In the genomic region with DNA sequence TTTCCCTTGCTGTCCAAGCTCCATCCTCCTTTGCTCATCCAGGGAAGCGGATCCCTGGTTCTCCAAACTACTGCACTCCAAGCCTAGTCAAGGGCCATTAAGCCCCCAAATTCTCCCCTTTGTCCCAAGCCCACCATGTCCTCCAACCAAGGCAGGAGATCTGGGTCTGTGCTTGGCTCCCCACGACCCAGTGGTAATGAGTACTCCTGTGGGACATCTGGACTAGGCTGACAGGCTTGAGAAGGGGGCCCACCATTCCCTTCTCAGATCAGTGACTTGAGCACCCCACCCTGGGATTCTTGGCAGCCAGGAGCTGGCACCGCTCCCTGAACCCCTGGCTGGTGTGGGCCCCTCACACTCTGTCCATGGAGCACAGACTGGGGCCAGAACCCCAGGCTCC, we compare ENCODE assay signal across 2 cellular contexts.
TF ChIP-seq lines count a peak whose summit lies in the region.

No MANE protein-coding gene starts in this region.

TF ChIP-seq in SK-N-SH, 30 proteins besides CTCF, POLR2A, EP300 and RAD21:
- TF ChIP-seq SMC3 (IDR thresholded peaks at IDR 0.05; ENCODE audit: low read depth, low read length) (no peak), FOXJ3 (CRISPR knock-in tag; IDR thresholded peaks at IDR 0.05) (no peak), MEF2A (IDR thresholded peaks at IDR 0.05; ENCODE audit: borderline replicate concordance, low read depth) (no peak), MXI1 (IDR thresholded peaks at IDR 0.05; ENCODE audit: low read depth, low read length) (no peak)

TF ChIP-seq in SK-N-SH treated with all-trans-retinoic acid at 6 μM for 48 hours, 23 proteins besides CTCF, POLR2A, EP300 and RAD21:
- TF ChIP-seq, protein P1, sequence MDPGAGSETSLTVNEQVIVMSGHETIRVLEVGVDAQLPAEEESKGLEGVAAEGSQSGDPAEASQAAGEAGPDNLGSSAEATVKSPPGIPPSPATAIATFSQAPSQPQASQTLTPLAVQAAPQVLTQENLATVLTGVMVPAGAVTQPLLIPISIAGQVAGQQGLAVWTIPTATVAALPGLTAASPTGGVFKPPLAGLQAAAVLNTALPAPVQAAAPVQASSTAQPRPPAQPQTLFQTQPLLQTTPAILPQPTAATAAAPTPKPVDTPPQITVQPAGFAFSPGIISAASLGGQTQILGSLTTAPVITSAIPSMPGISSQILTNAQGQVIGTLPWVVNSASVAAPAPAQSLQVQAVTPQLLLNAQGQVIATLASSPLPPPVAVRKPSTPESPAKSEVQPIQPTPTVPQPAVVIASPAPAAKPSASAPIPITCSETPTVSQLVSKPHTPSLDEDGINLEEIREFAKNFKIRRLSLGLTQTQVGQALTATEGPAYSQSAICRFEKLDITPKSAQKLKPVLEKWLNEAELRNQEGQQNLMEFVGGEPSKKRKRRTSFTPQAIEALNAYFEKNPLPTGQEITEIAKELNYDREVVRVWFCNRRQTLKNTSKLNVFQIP (CRISPR knock-in tag; IDR thresholded peaks at IDR 0.05; ENCODE audit: borderline replicate concordance, low read depth), result no peak
- no peak for TF ChIP-seq ARNTL (CRISPR knock-in tag; IDR thresholded peaks at IDR 0.05; ENCODE audit: borderline replicate concordance, low read depth)
- no peak for TF ChIP-seq ZNF70 (CRISPR knock-in tag; IDR thresholded peaks at IDR 0.05)
- TF ChIP-seq PPARA (CRISPR knock-in tag; IDR thresholded peaks at IDR 0.05; ENCODE audit: borderline replicate concordance), result no peak
- no peak for TF ChIP-seq ZC3H10 (CRISPR knock-in tag; IDR thresholded peaks at IDR 0.05)
- TF ChIP-seq, protein P2, sequence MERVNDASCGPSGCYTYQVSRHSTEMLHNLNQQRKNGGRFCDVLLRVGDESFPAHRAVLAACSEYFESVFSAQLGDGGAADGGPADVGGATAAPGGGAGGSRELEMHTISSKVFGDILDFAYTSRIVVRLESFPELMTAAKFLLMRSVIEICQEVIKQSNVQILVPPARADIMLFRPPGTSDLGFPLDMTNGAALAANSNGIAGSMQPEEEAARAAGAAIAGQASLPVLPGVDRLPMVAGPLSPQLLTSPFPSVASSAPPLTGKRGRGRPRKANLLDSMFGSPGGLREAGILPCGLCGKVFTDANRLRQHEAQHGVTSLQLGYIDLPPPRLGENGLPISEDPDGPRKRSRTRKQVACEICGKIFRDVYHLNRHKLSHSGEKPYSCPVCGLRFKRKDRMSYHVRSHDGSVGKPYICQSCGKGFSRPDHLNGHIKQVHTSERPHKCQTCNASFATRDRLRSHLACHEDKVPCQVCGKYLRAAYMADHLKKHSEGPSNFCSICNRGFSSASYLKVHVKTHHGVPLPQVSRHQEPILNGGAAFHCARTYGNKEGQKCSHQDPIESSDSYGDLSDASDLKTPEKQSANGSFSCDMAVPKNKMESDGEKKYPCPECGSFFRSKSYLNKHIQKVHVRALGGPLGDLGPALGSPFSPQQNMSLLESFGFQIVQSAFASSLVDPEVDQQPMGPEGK (CRISPR knock-in tag; IDR thresholded peaks at IDR 0.05; ENCODE audit: borderline replicate concordance), result no peak
- TF ChIP-seq CSDC2 (CRISPR knock-in tag; IDR thresholded peaks at IDR 0.05), result no peak
- TF ChIP-seq ZNF565 (CRISPR knock-in tag; conservative IDR thresholded peaks at IDR 0.05; ENCODE audit: low read depth), result no peak
- TF ChIP-seq TOX (CRISPR knock-in tag; IDR thresholded peaks at IDR 0.05; ENCODE audit: borderline replicate concordance), result no peak
- TF ChIP-seq, protein P3, sequence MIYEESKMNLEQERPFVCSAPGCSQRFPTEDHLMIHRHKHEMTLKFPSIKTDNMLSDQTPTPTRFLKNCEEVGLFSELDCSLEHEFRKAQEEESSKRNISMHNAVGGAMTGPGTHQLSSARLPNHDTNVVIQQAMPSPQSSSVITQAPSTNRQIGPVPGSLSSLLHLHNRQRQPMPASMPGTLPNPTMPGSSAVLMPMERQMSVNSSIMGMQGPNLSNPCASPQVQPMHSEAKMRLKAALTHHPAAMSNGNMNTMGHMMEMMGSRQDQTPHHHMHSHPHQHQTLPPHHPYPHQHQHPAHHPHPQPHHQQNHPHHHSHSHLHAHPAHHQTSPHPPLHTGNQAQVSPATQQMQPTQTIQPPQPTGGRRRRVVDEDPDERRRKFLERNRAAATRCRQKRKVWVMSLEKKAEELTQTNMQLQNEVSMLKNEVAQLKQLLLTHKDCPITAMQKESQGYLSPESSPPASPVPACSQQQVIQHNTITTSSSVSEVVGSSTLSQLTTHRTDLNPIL (CRISPR knock-in tag; IDR thresholded peaks at IDR 0.05; ENCODE audit: low read depth), result no peak
- TF ChIP-seq ESRRG (CRISPR knock-in tag; IDR thresholded peaks at IDR 0.05), result no peak
- TF ChIP-seq ZNF8 (CRISPR knock-in tag; IDR thresholded peaks at IDR 0.05), result no peak
- TF ChIP-seq, protein P4, sequence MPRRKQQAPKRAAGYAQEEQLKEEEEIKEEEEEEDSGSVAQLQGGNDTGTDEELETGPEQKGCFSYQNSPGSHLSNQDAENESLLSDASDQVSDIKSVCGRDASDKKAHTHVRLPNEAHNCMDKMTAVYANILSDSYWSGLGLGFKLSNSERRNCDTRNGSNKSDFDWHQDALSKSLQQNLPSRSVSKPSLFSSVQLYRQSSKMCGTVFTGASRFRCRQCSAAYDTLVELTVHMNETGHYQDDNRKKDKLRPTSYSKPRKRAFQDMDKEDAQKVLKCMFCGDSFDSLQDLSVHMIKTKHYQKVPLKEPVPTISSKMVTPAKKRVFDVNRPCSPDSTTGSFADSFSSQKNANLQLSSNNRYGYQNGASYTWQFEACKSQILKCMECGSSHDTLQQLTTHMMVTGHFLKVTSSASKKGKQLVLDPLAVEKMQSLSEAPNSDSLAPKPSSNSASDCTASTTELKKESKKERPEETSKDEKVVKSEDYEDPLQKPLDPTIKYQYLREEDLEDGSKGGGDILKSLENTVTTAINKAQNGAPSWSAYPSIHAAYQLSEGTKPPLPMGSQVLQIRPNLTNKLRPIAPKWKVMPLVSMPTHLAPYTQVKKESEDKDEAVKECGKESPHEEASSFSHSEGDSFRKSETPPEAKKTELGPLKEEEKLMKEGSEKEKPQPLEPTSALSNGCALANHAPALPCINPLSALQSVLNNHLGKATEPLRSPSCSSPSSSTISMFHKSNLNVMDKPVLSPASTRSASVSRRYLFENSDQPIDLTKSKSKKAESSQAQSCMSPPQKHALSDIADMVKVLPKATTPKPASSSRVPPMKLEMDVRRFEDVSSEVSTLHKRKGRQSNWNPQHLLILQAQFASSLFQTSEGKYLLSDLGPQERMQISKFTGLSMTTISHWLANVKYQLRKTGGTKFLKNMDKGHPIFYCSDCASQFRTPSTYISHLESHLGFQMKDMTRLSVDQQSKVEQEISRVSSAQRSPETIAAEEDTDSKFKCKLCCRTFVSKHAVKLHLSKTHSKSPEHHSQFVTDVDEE (CRISPR knock-in tag; IDR thresholded peaks at IDR 0.05), result no peak
- TF ChIP-seq OSR1 (CRISPR knock-in tag; IDR thresholded peaks at IDR 0.05), result no peak
- no peak for TF ChIP-seq GLIS3 (CRISPR knock-in tag; IDR thresholded peaks at IDR 0.05)
- no peak for TF ChIP-seq SNAI2 (CRISPR knock-in tag; IDR thresholded peaks at IDR 0.05)
